9 cellular contexts compared by ENCODE assay signal in the genomic region with DNA sequence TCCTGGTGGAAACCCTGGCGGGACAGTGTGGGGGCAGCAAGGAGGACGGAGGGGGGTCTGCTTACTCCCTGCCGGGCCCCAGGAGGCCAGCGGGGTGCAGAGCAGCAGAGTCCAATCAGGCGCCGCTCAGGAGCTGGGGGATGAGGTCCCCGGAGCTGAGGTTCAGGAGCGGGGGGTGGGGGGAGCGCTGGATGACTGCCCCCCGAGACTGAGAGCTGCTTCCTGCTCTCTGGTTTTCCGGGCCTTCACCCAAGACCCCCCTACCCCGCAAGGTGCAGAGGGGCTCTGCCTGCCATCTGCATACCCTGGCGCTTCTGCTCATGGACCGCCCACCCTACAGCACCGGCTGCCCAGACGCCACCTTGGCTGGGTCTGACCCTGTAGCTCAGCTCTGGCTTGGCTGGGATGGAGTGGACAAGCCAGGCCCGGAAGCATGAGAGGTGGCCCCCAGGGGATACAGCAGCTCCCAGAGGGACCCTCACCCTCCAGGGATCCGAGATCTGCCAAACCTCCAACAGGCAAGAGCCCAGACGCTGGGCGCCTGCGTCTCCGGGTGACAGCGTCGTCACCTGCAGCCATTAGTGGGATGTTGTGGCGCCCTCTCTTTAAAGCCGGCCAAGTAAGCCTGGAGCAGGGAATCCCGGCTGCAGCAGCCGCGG. TPM values are rescaled to one million over a fixed set of nuclear protein-coding genes. Genes with fewer than 3 reads are reported as not detected.
DNase-seq lines count a peak whose midpoint lies in the region; ATAC-seq and TF ChIP-seq lines count a peak whose summit lies in the region.
"Had no signal": no experiment of that assay in that cellular context is flagged by ENCODE, and none has a peak within 500 bp of the region (broad histone marks: within the 10 kb centered on the region; RNA-seq: fewer than 3 reads in every experiment).

No MANE protein-coding gene starts in this region.

- H3K4me3 ChIP-seq in dorsolateral prefrontal cortex, result peak overlapping the region; percentile 28 to 80 (median 65)
- H3K4me3 ChIP-seq in muscle layer of duodenum (ENCODE audit: low read depth in 1 of 2, low read length in 2 of 2), result peak overlapping the region; percentile 42 to 64
- peak overlapping the region in 3 of 4 donors; percentile 58 to 65 (median 60) for H3K4me3 ChIP-seq in upper lobe of left lung

- DNase-seq in activated effector memory CD4-positive, alpha-beta T cell treated with anti-CD3 and anti-CD28 coated beads, Interleukin-2, amount 50 U/mL, for 16 hours, result peak; percentile 58
- DNase-seq in activated effector memory CD4-positive, alpha-beta T cell treated with Interleukin-2 at 50 U/mL for 16 hours, result no peak
- DNase-seq in dorsolateral prefrontal cortex (peak in 2 of 10 donors; percentile 29 to 43), upper lobe of left lung (no peak), OCI-M1 (lab: John Stamatoyannopoulos, UW) (no peak), NCI-H526 (lab: John Stamatoyannopoulos, UW) (no peak), MV-4-11 (lab: John Stamatoyannopoulos, UW) (no peak)

- peaks cover 0 to 17% of the 10 kb centered on the region in 2 donors for H3K4me1 ChIP-seq in muscle layer of duodenum (ENCODE audit: control insufficient read depth in 1 of 2, insufficient read depth in 2 of 2, low read length in 2 of 2)
- peaks cover 7 to 32% (median 19%) of the 10 kb centered on the region in 4 donors for H3K4me1 ChIP-seq in upper lobe of left lung

- TF ChIP-seq POLR2A in upper lobe of left lung (IDR thresholded peaks at IDR 0.05), result no peak

- intact Hi-C loops in dorsolateral prefrontal cortex (cut with DNase I), result no loop called here

- WGBS in upper lobe of left lung, 2 donors, result 4 to 24% methylated on average over 5 to 19 of the region's 29 CpGs

- H3K27ac ChIP-seq in dorsolateral prefrontal cortex, result peak overlapping the region in 54 of 59 donors; percentile 3 to 92 (median 70)
- no peak overlapping the region for H3K27ac ChIP-seq in muscle layer of duodenum (ENCODE audit: low read length)
- H3K27ac ChIP-seq in upper lobe of left lung, result peak overlapping the region in 2 of 4 donors; percentile 12 to 65
- H3K27ac ChIP-seq: epithelial cell of prostate had no signal

- H3K9me3 ChIP-seq in muscle layer of duodenum (ENCODE audit: control insufficient read depth in 1 of 2, low read length in 2 of 2) (no peaks in the 10 kb centered on the region), upper lobe of left lung (no peaks in the 10 kb centered on the region)

- H3K36me3 ChIP-seq in muscle layer of duodenum (ENCODE audit: control insufficient read depth in 1 of 2, insufficient read depth in 2 of 2, low read length in 2 of 2), result no peaks in the 10 kb centered on the region
- no peaks in the 10 kb centered on the region for H3K36me3 ChIP-seq in upper lobe of left lung

- ATAC-seq in upper lobe of left lung (ENCODE audit: low FRiP score in 2 of 2), result no peak

- no peak for TF ChIP-seq EP300 in upper lobe of left lung (IDR thresholded peaks at IDR 0.05)

- H3K27me3 ChIP-seq in dorsolateral prefrontal cortex (peaks cover 0 to 52% (median 11%) of the 10 kb centered on the region in 45 donors), muscle layer of duodenum (ENCODE audit: low read depth, low read length) (peaks cover 13% of the 10 kb centered on the region), upper lobe of left lung (peaks cover 0 to 20% (median 9%) of the 10 kb centered on the region in 4 donors)

- TF ChIP-seq CTCF in dorsolateral prefrontal cortex (IDR thresholded peaks at IDR 0.05 in 54 of 56, conservative IDR thresholded peaks at IDR 0.05 in 2 of 56; ENCODE audit: low read depth in 1 of 56, partially characterized antibody in 56 of 56) (no peak), upper lobe of left lung (IDR thresholded peaks at IDR 0.05) (no peak)

RNA-seq across cellular contexts. Expression of gene KNDC1, which starts 0.9 kb away (rescaled TPM):
- total RNA-seq in dorsolateral prefrontal cortex (100 to 1,000 TPM in 74 of 120 experiments, 10 to 100 TPM in 46; 44.0 to 154 (median 107) TPM), upper lobe of left lung (10 to 100 TPM in 4 of 6 donors, 1 to 10 TPM in 2; 7.1 to 30.3 (median 15.5) TPM)
